19 cellular contexts compared by ENCODE assay signal in the genomic region with DNA sequence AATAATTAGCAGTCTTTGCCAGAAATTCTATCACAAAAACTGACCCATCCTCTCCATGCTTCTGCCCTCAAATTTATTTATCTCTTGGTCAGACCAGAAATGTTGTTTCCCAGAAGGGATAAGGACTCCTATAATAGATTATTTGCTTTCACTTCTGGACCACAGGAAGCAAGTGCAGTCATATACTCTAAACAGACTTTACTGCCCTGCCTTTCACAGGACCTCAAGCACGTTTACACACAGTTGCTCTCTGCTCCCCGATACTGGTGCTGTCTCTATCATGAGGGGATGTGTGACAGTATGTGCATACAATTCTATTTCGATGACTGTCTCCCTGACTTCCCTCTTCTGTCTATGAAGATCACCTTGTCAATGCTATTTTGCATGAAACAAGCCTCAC.
DNase-seq lines count a peak whose midpoint lies in the region; ATAC-seq and TF ChIP-seq lines count a peak whose summit lies in the region.
"Had no signal": no experiment of that assay in that cellular context is flagged by ENCODE, and none has a peak within 500 bp of the region (broad histone marks: within the 10 kb centered on the region; RNA-seq: fewer than 3 reads in every experiment).

No MANE protein-coding gene starts in this region.

- intact Hi-C loops in naive thymus-derived CD4-positive, alpha-beta T cell (cut with micrococcal nuclease), result no loop called here

- no peak overlapping the region for H3K4me2 ChIP-seq in fibroblast of lung (ENCODE audit: extremely low read depth, insufficient read depth, low read length)

- H2AFZ ChIP-seq in fibroblast of lung (ENCODE audit: low read length), result peak overlapping the region; percentile 67

- CTCF ChIA-PET in naive thymus-derived CD4-positive, alpha-beta T cell (lab: Charles Lee), result no interaction called here

- peaks cover 4% of the 10 kb centered on the region for H3K4me1 ChIP-seq in fibroblast of lung (ENCODE audit: control insufficient read depth, extremely low read depth, insufficient read depth, low read length)
- no peaks in the 10 kb centered on the region for H3K4me1 ChIP-seq in naive thymus-derived CD4-positive, alpha-beta T cell (ENCODE audit: control insufficient read depth in 2 of 2, insufficient read depth in 2 of 2, low read length in 2 of 2)
- H3K4me1 ChIP-seq: foreskin keratinocyte had no signal

- H4K20me1 ChIP-seq in fibroblast of lung (ENCODE audit: control insufficient read depth, extremely low read depth, insufficient read depth, low read length), result no peaks in the 10 kb centered on the region

- H3K9me3 Mint-ChIP-seq in stimulated activated naive CD8-positive, alpha-beta T cell treated with anti-CD3 and anti-CD28 coated beads, Interleukin-15, amount 100 ng/mL, for 72 hours, result no peaks in the 10 kb centered on the region
- no peaks in the 10 kb centered on the region for H3K9me3 Mint-ChIP-seq in memory B cell
- H3K9me3 Mint-ChIP-seq in naive thymus-derived CD4-positive, alpha-beta T cell, result peaks cover 0 to 5% (median 0%) of the 10 kb centered on the region in 11 donors
- H3K9me3 Mint-ChIP-seq: CD8-positive, alpha-beta T cell; stimulated activated memory B cell treated with anti-CD40 and anti-IgM and Interleukin-4, amounts not matched to agents 10 μg/mL and 1 μg/mL and 100 μg/mL, for 72 hours had no signal

- H3K4me3 ChIP-seq in fibroblast of lung (replicated peaks in 1 of 4; ENCODE audit: control extremely low read depth in 1 of 4, insufficient read depth in 1 of 4, low read depth in 3 of 4, low read length in 4 of 4), result no peak overlapping the region
- H3K4me3 ChIP-seq in naive thymus-derived CD4-positive, alpha-beta T cell (ENCODE audit: low read length), result no peak overlapping the region
- H3K4me3 ChIP-seq: tibial artery had no signal

- no peaks in the 10 kb centered on the region for H3K36me3 ChIP-seq in fibroblast of lung (ENCODE audit: control insufficient read depth, insufficient read depth, low read length)
- H3K36me3 ChIP-seq in naive thymus-derived CD4-positive, alpha-beta T cell (ENCODE audit: control insufficient read depth in 2 of 3, insufficient read depth in 3 of 3, low read length in 3 of 3), result no peaks in the 10 kb centered on the region
- H3K36me3 ChIP-seq: tibial artery had no signal

- H3K79me2 ChIP-seq in fibroblast of lung (ENCODE audit: control insufficient read depth, insufficient read depth, low read length), result no peaks in the 10 kb centered on the region

- no peak for TF ChIP-seq CTCF in fibroblast of lung (conservative IDR thresholded peaks at IDR 0.05 in 1 of 2, IDR thresholded peaks at IDR 0.05 in 1 of 2; ENCODE audit: low read depth in 1 of 2, low read length in 2 of 2)

- ATAC-seq in stimulated activated naive CD8-positive, alpha-beta T cell treated with anti-CD3 and anti-CD28 coated beads, Interleukin-15, amount 100 ng/mL, for 72 hours, result peak; percentile 39
- no peak for ATAC-seq in stimulated activated naive CD8-positive, alpha-beta T cell treated with anti-CD3 and anti-CD28 coated beads, Interleukin-15, Interleukin-2, amounts not matched to agents 100 U/mL and 50 U/mL, for 24 hours
- peak; percentile 68 for ATAC-seq in memory B cell (ENCODE audit: low read depth)
- ATAC-seq in naive thymus-derived CD4-positive, alpha-beta T cell, result no peak
- ATAC-seq: CD8-positive, alpha-beta T cell; foreskin keratinocyte; stimulated activated memory B cell treated with anti-CD40 and anti-IgM and Interleukin-4, amounts not matched to agents 10 μg/mL and 1 μg/mL and 100 μg/mL, for 72 hours had no signal

- no peaks in the 10 kb centered on the region for H3K36me3 Mint-ChIP-seq in memory B cell
- H3K36me3 Mint-ChIP-seq in naive thymus-derived CD4-positive, alpha-beta T cell, result peaks cover 0 to 3% (median 0%) of the 10 kb centered on the region in 5 donors
- H3K36me3 Mint-ChIP-seq: CD8-positive, alpha-beta T cell; stimulated activated memory B cell treated with anti-CD40 and anti-IgM and Interleukin-4, amounts not matched to agents 10 μg/mL and 1 μg/mL and 100 μg/mL, for 72 hours had no signal

- H3K9me3 ChIP-seq in fibroblast of lung (ENCODE audit: control insufficient read depth, insufficient read depth, low read depth, low read length), result no peaks in the 10 kb centered on the region
- H3K9me3 ChIP-seq in naive thymus-derived CD4-positive, alpha-beta T cell (ENCODE audit: control insufficient read depth in 2 of 3, low read length in 3 of 3), result no peaks in the 10 kb centered on the region
- H3K9me3 ChIP-seq: tibial artery had no signal

- POLR2A ChIA-PET in naive thymus-derived CD4-positive, alpha-beta T cell (lab: Charles Lee), result interaction anchor here (0.6 kb wide), 1 partner anchor 8 kb away, joined by 3 read pairs; no protein-coding TSS in a partner anchor

- no peak overlapping the region for H3K4me3 Mint-ChIP-seq in stimulated activated naive CD8-positive, alpha-beta T cell treated with anti-CD3 and anti-CD28 coated beads, Interleukin-15, amount 100 ng/mL, for 72 hours
- H3K4me3 Mint-ChIP-seq in memory B cell, result no peak overlapping the region
- peak overlapping the region in 3 of 10 donors; percentile 0 to 20 (median 6) for H3K4me3 Mint-ChIP-seq in naive thymus-derived CD4-positive, alpha-beta T cell
- H3K4me3 Mint-ChIP-seq: CD8-positive, alpha-beta T cell; nephron; stimulated activated memory B cell treated with anti-CD40 and anti-IgM and Interleukin-4, amounts not matched to agents 10 μg/mL and 1 μg/mL and 100 μg/mL, for 72 hours had no signal

- no peak overlapping the region for H3K9ac ChIP-seq in fibroblast of lung (ENCODE audit: insufficient read depth, low read length)

- no peaks in the 10 kb centered on the region for H3K27me3 ChIP-seq in fibroblast of lung (ENCODE audit: control insufficient read depth, insufficient read depth, low read length)
- H3K27me3 ChIP-seq in naive thymus-derived CD4-positive, alpha-beta T cell (ENCODE audit: control insufficient read depth in 2 of 2, insufficient read depth in 2 of 2, low read length in 2 of 2), result no peaks in the 10 kb centered on the region
- H3K27me3 ChIP-seq: foreskin keratinocyte, tibial artery had no signal

- no peaks in the 10 kb centered on the region for H3K27me3 Mint-ChIP-seq in stimulated activated naive CD8-positive, alpha-beta T cell treated with anti-CD3 and anti-CD28 coated beads, Interleukin-15, amount 100 ng/mL, for 72 hours
- peaks cover 1% of the 10 kb centered on the region for H3K27me3 Mint-ChIP-seq in memory B cell
- H3K27me3 Mint-ChIP-seq in naive thymus-derived CD4-positive, alpha-beta T cell, result no peaks in the 10 kb centered on the region
- H3K27me3 Mint-ChIP-seq: stimulated activated memory B cell treated with anti-CD40 and anti-IgM and Interleukin-4, amounts not matched to agents 10 μg/mL and 1 μg/mL and 100 μg/mL, for 72 hours had no signal

- no peak for DNase-seq in stimulated activated naive CD8-positive, alpha-beta T cell treated with anti-CD3 and anti-CD28 coated beads, Interleukin-15, amount 100 ng/mL, for 72 hours
- DNase-seq in stimulated activated naive CD8-positive, alpha-beta T cell treated with anti-CD3 and anti-CD28 coated beads, Interleukin-15, Interleukin-2, amounts not matched to agents 100 U/mL and 50 U/mL, for 24 hours, result no peak
- DNase-seq in fibroblast of lung (ENCODE audit: low read depth in 2 of 2) (peak in 1 of 2 donors; percentile 3), memory B cell (ENCODE audit: low spot score in 2 of 2) (no peak), AG08396 (ENCODE audit: low spot score) (no peak), NCI-H1417 treated with DMSO at 0.1 percent for 48 hours (lab: John Stamatoyannopoulos, UW) (no peak), SKM-1 (lab: John Stamatoyannopoulos, UW; ENCODE audit: unreplicated experiment) (no peak)
- DNase-seq in naive thymus-derived CD4-positive, alpha-beta T cell, result no peak
- DNase-seq: activated naive CD4-positive, alpha-beta T cell treated with Interleukin-2 at 50 U/mL for 16 hours; activated T-cell treated with anti-CD3 and anti-CD28 coated beads for 4 hours; aorta; CD8-positive, alpha-beta T cell; foreskin keratinocyte; NCI-H1436; stimulated activated CD4-positive, alpha-beta T cell treated with anti-CD3 and anti-CD28 coated beads, Interleukin-15, amount 100 ng/mL, for 24 hours; tibial artery had no signal

- no peak overlapping the region for H3K27ac ChIP-seq in fibroblast of lung (ENCODE audit: insufficient read depth, low read length)
- no peak overlapping the region for H3K27ac ChIP-seq in naive thymus-derived CD4-positive, alpha-beta T cell (ENCODE audit: low read depth, low read length)
- H3K27ac ChIP-seq: foreskin keratinocyte, RWPE1 had no signal

- H3K27ac Mint-ChIP-seq in stimulated activated naive CD8-positive, alpha-beta T cell treated with anti-CD3 and anti-CD28 coated beads, Interleukin-15, amount 100 ng/mL, for 72 hours, result no peak overlapping the region
- H3K27ac Mint-ChIP-seq in memory B cell, result no peak overlapping the region
- peak overlapping the region in 1 of 9 donors; percentile 32 for H3K27ac Mint-ChIP-seq in naive thymus-derived CD4-positive, alpha-beta T cell
- H3K27ac Mint-ChIP-seq: CD8-positive, alpha-beta T cell; nephron; stimulated activated memory B cell treated with anti-CD40 and anti-IgM and Interleukin-4, amounts not matched to agents 10 μg/mL and 1 μg/mL and 100 μg/mL, for 72 hours had no signal

- H3K4me1 Mint-ChIP-seq in stimulated activated naive CD8-positive, alpha-beta T cell treated with anti-CD3 and anti-CD28 coated beads, Interleukin-15, amount 100 ng/mL, for 72 hours, result peaks cover 24% of the 10 kb centered on the region
- peaks cover 9% of the 10 kb centered on the region for H3K4me1 Mint-ChIP-seq in memory B cell
- peaks cover 5 to 32% (median 21%) of the 10 kb centered on the region in 7 donors for H3K4me1 Mint-ChIP-seq in naive thymus-derived CD4-positive, alpha-beta T cell

Comparison
In these comparisons a context has a peak if more than half of its experiments do, and no peak if none do; other contexts are left out.
1. ATAC-seq: peak in stimulated activated naive CD8-positive, alpha-beta T cell treated with anti-CD3 and anti-CD28 coated beads, Interleukin-15, amount 100 ng/mL, for 72 hours (single experiment) and memory B cell (single experiment); none in stimulated activated naive CD8-positive, alpha-beta T cell treated with anti-CD3 and anti-CD28 coated beads, Interleukin-15, Interleukin-2, amounts not matched to agents 100 U/mL and 50 U/mL, for 24 hours (single experiment) and naive thymus-derived CD4-positive, alpha-beta T cell (single experiment).